ENCODE assay signal across 8 cellular contexts in genomic region chr6:15248451-15249370, GRCh38. TPM values are rescaled to one million over a fixed set of nuclear protein-coding genes. Genes with fewer than 3 reads are reported as not detected.
DNase-seq lines count a peak whose midpoint lies in the region; TF ChIP-seq lines count a peak whose summit lies in the region.

No MANE protein-coding gene starts in this region.

- peak; percentile 94 for DNase-seq in EH (ENCODE audit: low read depth)
- peak; percentile 80 for DNase-seq in NCI-H1048 (lab: John Stamatoyannopoulos, UW)
- peak; percentile 96 for DNase-seq in SK-N-SH
- DNase-seq in globus pallidus (ENCODE audit: low spot score) = peak; percentile 94
- DNase-seq in occipital lobe (lab: John Stamatoyannopoulos, UW) = peak; percentile 90
- DNase-seq in superior temporal gyrus (ENCODE audit: extremely low spot score) = peak; percentile 93

- H3K27me3 Mint-ChIP-seq in activated naive CD4-positive, alpha-beta T cell treated with anti-CD3 and anti-CD28 coated beads, Interleukin-2, amount 50 U/mL, for 24 hours = no peaks in the 10 kb centered on the region

- H3K4me1 Mint-ChIP-seq in activated naive CD4-positive, alpha-beta T cell treated with anti-CD3 and anti-CD28 coated beads, Interleukin-2, amount 50 U/mL, for 24 hours = peaks cover 49% of the 10 kb centered on the region

- peaks cover 10% of the 10 kb centered on the region for H3K4me1 ChIP-seq in HEK293 (ENCODE audit: control insufficient read depth, insufficient read depth, low read length)
- H3K4me1 ChIP-seq in SK-N-SH (ENCODE audit: control insufficient read depth in 1 of 2, insufficient read depth in 2 of 2, low read depth in 1 of 2, low read length in 1 of 2) = peaks cover 7 to 10% of the 10 kb centered on the region in 2 experiments; a peak in 2 of 4 replicates

- H3K4me3 ChIP-seq in HEK293 (ENCODE audit: low read depth, low read length) (peak overlapping the region; percentile 96), SK-N-SH (ENCODE audit: low read depth in 2 of 2, low read length in 1 of 2) (peak overlapping the region; percentile 67 to 78)

- H3K4me2 ChIP-seq in SK-N-SH = peak overlapping the region; percentile 82

- 0% methylated on average over 12 of the region's 83 CpGs for WGBS in SK-N-SH (ENCODE audit: low lambda C conversion rate)

- peak overlapping the region; percentile 64 for H3K9ac ChIP-seq in SK-N-SH

- H2AFZ ChIP-seq in SK-N-SH (ENCODE audit: low read depth) = peak overlapping the region; percentile 82

- H3K79me2 ChIP-seq in SK-N-SH (ENCODE audit: insufficient read depth) = peaks cover 63% of the 10 kb centered on the region

- H3K27me3 ChIP-seq in SK-N-SH (ENCODE audit: insufficient read depth) = no peaks in the 10 kb centered on the region

- POLR2A ChIA-PET in HEK293 (lab: Yijun Ruan, JAX) (interaction anchor here (0.5 to 1.7 kb wide), 4 partner anchors 12 to 321 kb away, joined by 3 to 12 read pairs (median 3); no protein-coding TSS in a partner anchor), SK-N-SH (lab: Yijun Ruan, JAX) (interaction anchor here (0.6 to 1.2 kb wide), 2 partner anchors 141 to 1038 kb away, joined by 3 to 4 read pairs; no protein-coding TSS in a partner anchor)

- no peak; a peak in 1 of 4 replicates for TF ChIP-seq EP300 in SK-N-SH (IDR thresholded peaks at IDR 0.05; ENCODE audit: borderline replicate concordance in 1 of 2, low read depth in 1 of 2, low read length in 1 of 2)

- H3K9me3 Mint-ChIP-seq in activated naive CD4-positive, alpha-beta T cell treated with anti-CD3 and anti-CD28 coated beads, Interleukin-2, amount 50 U/mL, for 24 hours = no peaks in the 10 kb centered on the region

- H3F3A ChIP-seq in SK-N-SH (replicated peaks; ENCODE audit: insufficient read depth) = peaks cover 4% of the 10 kb centered on the region

- peak; percentile 11; the same call in 1 of the 2 replicates for TF ChIP-seq RAD21 in SK-N-SH (IDR thresholded peaks at IDR 0.05; ENCODE audit: low read length)

- CTCF ChIA-PET in HEK293 (lab: Yijun Ruan, JAX) = interaction anchor here (0.6 to 4.0 kb wide), 6 partner anchors 47 to 1891 kb away, joined by 3 to 24 read pairs (median 3); no protein-coding TSS in a partner anchor
- CTCF ChIA-PET in SK-N-SH (lab: Yijun Ruan, JAX) = interaction anchor here (0.5 to 1.9 kb wide), 6 partner anchors 96 to 719 kb away, joined by 3 to 9 read pairs (median 4); no protein-coding TSS in a partner anchor

- H3K27ac ChIP-seq in HEK293 (ENCODE audit: extremely low read depth, low read depth, low read length) = peak overlapping the region; percentile 76
- H3K27ac ChIP-seq in SK-N-SH (ENCODE audit: low read depth in 2 of 2, low read length in 1 of 2) = peak overlapping the region; percentile 79 to 89

- H3K4me3 Mint-ChIP-seq in activated naive CD4-positive, alpha-beta T cell treated with anti-CD3 and anti-CD28 coated beads, Interleukin-2, amount 50 U/mL, for 24 hours = peak overlapping the region; percentile 98

- H3K36me3 ChIP-seq in HEK293 (ENCODE audit: control insufficient read depth in 2 of 2, insufficient read depth in 1 of 2, low read length in 2 of 2) = no peaks in the 10 kb centered on the region
- no peaks in the 10 kb centered on the region for H3K36me3 ChIP-seq in SK-N-SH (replicated peaks in 1 of 2; ENCODE audit: control insufficient read depth in 1 of 2, insufficient read depth in 2 of 2, low read length in 1 of 2)

- no peaks in the 10 kb centered on the region; the same call in 1 of the 2 replicates for H4K20me1 ChIP-seq in SK-N-SH (ENCODE audit: insufficient read depth)

- peaks cover 13% of the 10 kb centered on the region for H3K36me3 Mint-ChIP-seq in activated naive CD4-positive, alpha-beta T cell treated with anti-CD3 and anti-CD28 coated beads, Interleukin-2, amount 50 U/mL, for 24 hours

- H3K9me2 ChIP-seq in SK-N-SH = no peaks in the 10 kb centered on the region

- TF ChIP-seq CTCF in HEK293 (tag by site-specific recombination; IDR thresholded peaks at IDR 0.05) (peak; percentile 66; the same call in 1 of the 2 replicates), SK-N-SH (IDR thresholded peaks at IDR 0.05) (peak; percentile 35)

- peak overlapping the region; percentile 99 for H3K27ac Mint-ChIP-seq in activated naive CD4-positive, alpha-beta T cell treated with anti-CD3 and anti-CD28 coated beads, Interleukin-2, amount 50 U/mL, for 24 hours

- H3K9me3 ChIP-seq in HEK293 (ENCODE audit: control insufficient read depth, insufficient read depth, low read depth, low read length) = no peaks in the 10 kb centered on the region
- 0 out of 2 replicates have a peak, but pooled peaks cover 4% of the 10 kb centered on the region for H3K9me3 ChIP-seq in SK-N-SH

TF ChIP-seq in HEK293, 187 proteins besides CTCF, POLR2A, EP300 and RAD21 (continues in another document):
- TF ChIP-seq PRDM4 (tag by site-specific recombination; IDR thresholded peaks at IDR 0.05) = peak; percentile 31; the same call in 1 of the 2 replicates
- peak; percentile 52; the same call in 1 of the 2 replicates for TF ChIP-seq INSM2 (tag by site-specific recombination; IDR thresholded peaks at IDR 0.05)
- TF ChIP-seq GLIS2 (tag by site-specific recombination; IDR thresholded peaks at IDR 0.05) = peak; percentile 82
- TF ChIP-seq ZSCAN30 (tag by site-specific recombination; IDR thresholded peaks at IDR 0.05) = peak; percentile 89

TF ChIP-seq in SK-N-SH, 30 proteins besides CTCF, POLR2A, EP300 and RAD21 (continues in another document):
- TF ChIP-seq FOXJ3 (CRISPR knock-in tag; IDR thresholded peaks at IDR 0.05) (no peak), PBX3 (IDR thresholded peaks at IDR 0.05) (0 out of 2 replicates have a peak, but pooled peaks have one; percentile 2), USF2 (IDR thresholded peaks at IDR 0.05; ENCODE audit: borderline replicate concordance, low read depth, low read length) (no peak), MAX (IDR thresholded peaks at IDR 0.05; ENCODE audit: low read depth) (no peak; the same call in 1 of the 2 replicates), SIN3A (IDR thresholded peaks at IDR 0.05; ENCODE audit: borderline replicate concordance, low read depth, low read length) (no peak), POLR2AphosphoS5 (IDR thresholded peaks at IDR 0.05; ENCODE audit: low read depth, low read length) (0 out of 2 replicates have a peak, but pooled peaks have one; percentile 23), TAF1 (IDR thresholded peaks at IDR 0.05; ENCODE audit: borderline replicate concordance, low read depth, low read length) (peak; percentile 21; the same call in 1 of the 2 replicates), CHD2 (IDR thresholded peaks at IDR 0.05; ENCODE audit: low read length, partially characterized antibody) (peak; percentile 59), RFX5 (IDR thresholded peaks at IDR 0.05; ENCODE audit: low read length) (0 out of 2 replicates have a peak, but pooled peaks have one; percentile 55), TEAD4 (IDR thresholded peaks at IDR 0.05; ENCODE audit: borderline replicate concordance, insufficient read depth) (no peak), REST (IDR thresholded peaks at IDR 0.05; ENCODE audit: low read depth, low read length) (no peak)

RNA-seq across cellular contexts. Expression of gene JARID2, which starts 2.8 kb away (rescaled TPM):
- 3.4 and 3.7 TPM in 2 replicates for polyA plus RNA-seq in SK-N-SH (2012; rRNA removed)
- 2.5 and 2.8 TPM in 2 replicates for polyA plus RNA-seq in SK-N-SH (2012; cell fraction: cytosol; rRNA removed)
- 6.3 and 6.7 TPM in 2 replicates for polyA plus RNA-seq in SK-N-SH (2012; cell fraction: nucleus; rRNA removed)
- total RNA-seq in occipital lobe = 18.6 TPM

Comparison
In these comparisons a context has a peak if more than half of its experiments do, and no peak if none do; other contexts are left out.
1. Peak in every context shown above with its lines: DNase-seq, H3K4me3 ChIP-seq and H3K27ac ChIP-seq.